9 cellular contexts compared by ENCODE assay signal in genomic region chr7:44983742-44984477, GRCh38. TPM values are rescaled to one million over a fixed set of nuclear protein-coding genes. Genes with fewer than 3 reads are reported as not detected.
DNase-seq lines count a peak whose midpoint lies in the region; ATAC-seq and TF ChIP-seq lines count a peak whose summit lies in the region.
"Had no signal": no experiment of that assay in that cellular context is flagged by ENCODE, and none has a peak within 500 bp of the region (broad histone marks: within the 10 kb centered on the region; RNA-seq: fewer than 3 reads in every experiment).

No MANE protein-coding gene starts in this region.

- no peak for ATAC-seq in left ventricle myocardium superior
- no peak for ATAC-seq in GM21723 (IDR thresholded peaks at IDR 0.05; ENCODE audit: unreplicated experiment)

- DNase-seq in Caco-2 = no peak
- DNase-seq in Karpas-422 = no peak
- no peak for DNase-seq in adipocyte (ENCODE audit: low read depth)
- no peak for DNase-seq in prostate gland (ENCODE audit: low spot score)
- no peak for DNase-seq in left ventricle myocardium superior
- DNase-seq in superior temporal gyrus (ENCODE audit: extremely low spot score) = no peak
- DNase-seq: sigmoid colon had no signal

- no TSS peak for BruUV-seq in Caco-2 (replicated peaks; lab: Mats Ljungman, UMichigan)

- H3K27me3 ChIP-seq in Caco-2 (replicated peaks; ENCODE audit: control insufficient read depth, insufficient read depth, low read length) = no peaks in the 10 kb centered on the region
- no peaks in the 10 kb centered on the region for H3K27me3 ChIP-seq in Karpas-422 (ENCODE audit: low read length)
- H3K27me3 ChIP-seq in adipocyte (replicated peaks; ENCODE audit: control insufficient read depth, insufficient read depth, low read length) = no peaks in the 10 kb centered on the region
- H3K27me3 ChIP-seq in prostate gland (replicated peaks; ENCODE audit: insufficient read depth) = no peaks in the 10 kb centered on the region
- H3K27me3 ChIP-seq: sigmoid colon had no signal

- no peaks in the 10 kb centered on the region for H3K9me3 Mint-ChIP-seq in Caco-2 (ENCODE audit: unreplicated experiment)
- H3K9me3 Mint-ChIP-seq in nephron = no peaks in the 10 kb centered on the region

- no peaks in the 10 kb centered on the region for H3K9me2 ChIP-seq in Karpas-422 (replicated peaks; ENCODE audit: insufficient read depth, low read length)

- POLR2A ChIA-PET in Caco-2 (lab: Charles Lee) = interaction anchor here (1.6 to 3.8 kb wide), 2 partner anchors 10 to 16 kb away, joined by 5 to 73 read pairs; partner anchors contain the start of gene CCM2

- peak overlapping the region; percentile 93 for H3K4me2 ChIP-seq in Karpas-422 (ENCODE audit: low read depth, low read length, poor library complexity, severe bottlenecking)

- WGBS in prostate gland = 89% methylated on average over 6 of the region's 6 CpGs

- intact Hi-C loops in Caco-2 (cut with micrococcal nuclease; ENCODE audit: unreplicated experiment) (loop anchor here (10.0 kb wide), 2 partner anchors 99 to 399 kb away; partner anchors contain the start of genes PURB and TMED4), prostate gland (cut with DNase I) (loop anchor here (5.0 to 10.0 kb wide), 2 partner anchors 128 to 379 kb away; partner anchors contain the start of genes OGDH and TBRG4), left ventricle myocardium superior (cut with micrococcal nuclease) (loop anchor here (10.0 kb wide), 1 partner anchor 131 kb away; the partner anchor contains the start of gene TBRG4)

- CTCF ChIA-PET in Caco-2 (lab: Charles Lee) = interaction anchor here (1.1 kb wide), 1 partner anchor 18 kb away, joined by 5 read pairs; no protein-coding TSS in a partner anchor

- H3K27me3 Mint-ChIP-seq in Caco-2 (ENCODE audit: insufficient read depth, unreplicated experiment) (no peaks in the 10 kb centered on the region), nephron (ENCODE audit: low read depth) (no peaks in the 10 kb centered on the region)

- H3K4me1 Mint-ChIP-seq in Caco-2 (ENCODE audit: low read depth, unreplicated experiment) (peaks cover 24% of the 10 kb centered on the region), nephron (peaks cover 36% of the 10 kb centered on the region)

- H3K4me3 ChIP-seq in Caco-2 (ENCODE audit: low read depth, low read length) = no peak overlapping the region
- peak overlapping the region; percentile 100 for H3K4me3 ChIP-seq in Karpas-422 (ENCODE audit: low read length)
- H3K4me3 ChIP-seq in adipocyte (ENCODE audit: low read length) = peak overlapping the region; percentile 88
- no peak overlapping the region for H3K4me3 ChIP-seq in prostate gland
- H3K4me3 ChIP-seq: sigmoid colon had no signal

- H3K36me3 Mint-ChIP-seq in Caco-2 (ENCODE audit: insufficient read depth, unreplicated experiment) (peaks cover 73% of the 10 kb centered on the region), nephron (ENCODE audit: low read depth) (peaks cover 43% of the 10 kb centered on the region)

- H3K27ac Mint-ChIP-seq in Caco-2 (ENCODE audit: unreplicated experiment) (peak overlapping the region; percentile 100), nephron (peak overlapping the region in 2 of 3 experiments; percentile 82 to 98)

- H3K4me1 ChIP-seq in Caco-2 (peaks cover 25% of the 10 kb centered on the region), Karpas-422 (ENCODE audit: low read length) (peaks cover 79% of the 10 kb centered on the region), adipocyte (ENCODE audit: control insufficient read depth, insufficient read depth, low read length) (peaks cover 46% of the 10 kb centered on the region), prostate gland (replicated peaks) (peaks cover 4% of the 10 kb centered on the region)

- no peak for TF ChIP-seq POLR2A in prostate gland (IDR thresholded peaks at IDR 0.05)

- peaks cover 10% of the 10 kb centered on the region for H3K36me3 ChIP-seq in Caco-2 (ENCODE audit: control insufficient read depth, insufficient read depth, low read length)
- H3K36me3 ChIP-seq in Karpas-422 (ENCODE audit: insufficient read depth, low read length) = peaks cover 39% of the 10 kb centered on the region
- peaks cover 40% of the 10 kb centered on the region for H3K36me3 ChIP-seq in adipocyte (ENCODE audit: control insufficient read depth, insufficient read depth, low read length, severe bottlenecking)
- peaks cover 9 to 12% of the 10 kb centered on the region in 2 donors for H3K36me3 ChIP-seq in prostate gland

- peaks cover 30% of the 10 kb centered on the region for H3K79me2 ChIP-seq in Karpas-422 (ENCODE audit: low read length)

- H3K9ac ChIP-seq in Karpas-422 (ENCODE audit: low read length) (peak overlapping the region; percentile 100), adipocyte (ENCODE audit: low read length) (peak overlapping the region; percentile 49)

- H4K20me1 ChIP-seq in Karpas-422 (ENCODE audit: insufficient read depth, low read depth, low read length) = peaks cover 34% of the 10 kb centered on the region

- peak overlapping the region; percentile 97 for H3K4me3 Mint-ChIP-seq in Caco-2 (ENCODE audit: unreplicated experiment)
- H3K4me3 Mint-ChIP-seq in nephron = peak overlapping the region; percentile 95 to 97 (median 96)

- H3K27ac ChIP-seq in Karpas-422 (ENCODE audit: low read length) (peak overlapping the region; percentile 95), prostate gland (no peak overlapping the region)

- no peak overlapping the region for H2AFZ ChIP-seq in Karpas-422 (ENCODE audit: low read length)

- TF ChIP-seq CTCF in Caco-2 (IDR thresholded peaks at IDR 0.05; ENCODE audit: insufficient read depth in 1 of 2, low read depth in 1 of 2, low read length in 1 of 2, severe bottlenecking in 1 of 2, unreplicated experiment in 1 of 2) = no peak
- TF ChIP-seq CTCF in nephron (IDR thresholded peaks at IDR 0.05; ENCODE audit: unreplicated experiment in 3 of 3) = no peak
- no peak for TF ChIP-seq CTCF in prostate gland (IDR thresholded peaks at IDR 0.05)

- no peaks in the 10 kb centered on the region for H3K9me3 ChIP-seq in Caco-2
- H3K9me3 ChIP-seq in Karpas-422 (ENCODE audit: low read length) = no peaks in the 10 kb centered on the region
- H3K9me3 ChIP-seq in adipocyte (ENCODE audit: control insufficient read depth, low read length) = no peaks in the 10 kb centered on the region
- no peaks in the 10 kb centered on the region for H3K9me3 ChIP-seq in prostate gland
- H3K9me3 ChIP-seq: sigmoid colon had no signal

RNA-seq across cellular contexts. Expression of gene MYO1G, which starts 5.1 kb away (rescaled TPM):
- total RNA-seq in Caco-2 (2022) = 0.19 and 0.36 TPM in 2 replicates
- 62.4 and 130 TPM in 2 replicates for total RNA-seq in Karpas-422 (2014; rRNA removed; shearing (Covaris generic); ENCODE audit: low replicate concordance)
- 1 to 10 TPM; 1.9 to 2.7 TPM for total RNA-seq in prostate gland
- 1.3 TPM for total RNA-seq in left ventricle myocardium superior

RNA-seq across cellular contexts. Expression of gene CCM2, which starts 16.1 kb away (rescaled TPM):
- total RNA-seq in Caco-2 (2022) = 28.1 and 28.2 TPM in 2 replicates
- 42.5 and 78.8 TPM in 2 replicates for total RNA-seq in Karpas-422 (2014; rRNA removed; shearing (Covaris generic); ENCODE audit: low replicate concordance)
- total RNA-seq in prostate gland = 10 to 100 TPM; 30.0 to 83.6 TPM
- total RNA-seq in left ventricle myocardium superior = 36.7 TPM

Comparison
In these comparisons a context has a peak if more than half of its experiments do, and no peak if none do; other contexts are left out.
1. H3K4me3 ChIP-seq: peak in Karpas-422 (single experiment) and adipocyte (single experiment); none in Caco-2 (single experiment) and prostate gland (0 of 2).
2. RNA of gene MYO1G, which starts 5.1 kb away (total RNA-seq): 62.4 to 130 TPM in Karpas-422; 1.9 to 2.7 TPM in prostate gland, 1.3 TPM in left ventricle myocardium superior (single experiment) and 0.19 to 0.36 TPM in Caco-2; every median in the first group is over 10 times any median in the second.